9 cellular contexts compared by ENCODE assay signal in the genomic region with DNA sequence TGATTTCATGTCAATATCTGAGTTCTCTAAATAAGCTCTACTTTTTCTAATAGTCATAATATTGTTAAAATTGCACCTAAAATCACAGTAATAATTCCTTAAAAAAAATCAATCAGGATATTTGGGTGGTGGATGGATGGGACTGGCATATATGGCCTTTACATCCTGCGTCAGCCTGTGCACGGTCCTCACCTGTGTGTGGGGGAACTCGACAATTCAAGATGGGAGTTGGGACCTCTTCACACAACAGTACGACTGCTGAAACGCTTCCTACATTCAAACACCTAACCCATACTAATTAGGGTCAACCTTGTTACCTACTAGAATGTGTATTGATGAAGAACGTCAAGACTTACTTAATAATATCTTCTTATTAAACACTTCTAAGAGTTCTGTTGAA.
"Had no signal": no experiment of that assay in that cellular context is flagged by ENCODE, and none has a peak within 500 bp of the region (broad histone marks: within the 10 kb centered on the region; RNA-seq: fewer than 3 reads in every experiment).

No MANE protein-coding gene starts in this region.

- H3K4me2 ChIP-seq: GM23338, KMS-11 had no signal

- DNase-seq: H9, HCEC 1CT, IMR-90, Karpas-422, KBM-7 had no signal

- FAIRE-seq: H1, H54 had no signal

- H3K9ac ChIP-seq: KMS-11 had no signal

- ATAC-seq: GM23338 had no signal

- H2AFZ ChIP-seq: GM23338 had no signal

- H3K4me3 ChIP-seq: GM23338 had no signal

- H3K27ac ChIP-seq: KMS-11 had no signal
